4 cellular contexts compared by ENCODE assay signal in the genomic region with DNA sequence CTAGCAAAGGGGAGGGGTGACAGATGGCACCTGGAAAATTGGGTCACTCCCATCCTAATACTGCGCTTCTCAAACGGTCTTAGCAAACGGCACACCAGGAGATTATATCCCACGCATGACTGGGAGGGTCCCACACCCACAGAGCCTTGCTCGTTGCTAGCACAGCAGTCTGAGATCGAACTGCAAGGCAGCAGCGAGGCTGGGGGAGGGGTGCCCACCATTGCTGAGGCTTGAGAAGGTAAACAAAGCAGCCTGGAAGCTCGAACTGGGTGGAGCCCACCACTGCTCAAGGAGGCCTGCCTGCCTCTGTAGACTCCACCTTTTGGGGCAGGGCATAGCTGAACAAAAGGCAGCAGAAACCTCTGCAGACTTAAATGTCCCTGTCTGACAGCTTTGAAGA.
A peak's percentile ranks its signal among the peaks of the same experiment; 100 is the strongest.
DNase-seq lines count a peak whose midpoint lies in the region; ATAC-seq and TF ChIP-seq lines count a peak whose summit lies in the region.
"Not testable (repeated sequence)": the region's sequence is repeated elsewhere in the genome, so short reads cannot be mapped to it uniquely, and the experiment has no call there.

No MANE protein-coding gene starts in this region.

- not testable (repeated sequence) for H3K4me1 ChIP-seq in CD8-positive, alpha-beta T cell (ENCODE audit: insufficient read depth, low read length)

- peak in 1 of 7 experiments; percentile 24 for DNase-seq in CD8-positive, alpha-beta T cell
- DNase-seq in NCI-H82 (lab: John Stamatoyannopoulos, UW) (peak; percentile 18), head of caudate nucleus (peak in 35 of 42 donors; percentile 10 to 84 (median 55)), putamen (ENCODE audit: low spot score) (peak; percentile 45)

- POLR2A ChIA-PET in CD8-positive, alpha-beta T cell (lab: Charles Lee), result not testable (repeated sequence)

- not testable (repeated sequence) for H3K4me1 Mint-ChIP-seq in CD8-positive, alpha-beta T cell (ENCODE audit: low read depth)

- peak overlapping the region; percentile 11 for H3K4me3 Mint-ChIP-seq in CD8-positive, alpha-beta T cell

- not testable (repeated sequence) for H3K9me3 Mint-ChIP-seq in CD8-positive, alpha-beta T cell

- not testable (repeated sequence) for H3K27me3 Mint-ChIP-seq in CD8-positive, alpha-beta T cell (ENCODE audit: low read depth)

- H3K27me3 ChIP-seq in CD8-positive, alpha-beta T cell (ENCODE audit: insufficient read depth, low read length), result not testable (repeated sequence)

- H3K36me3 ChIP-seq in CD8-positive, alpha-beta T cell (ENCODE audit: insufficient read depth, low read length), result not testable (repeated sequence)

- not testable (repeated sequence) for H3K27ac ChIP-seq in CD8-positive, alpha-beta T cell (ENCODE audit: low read depth, low read length)

- not testable (repeated sequence) for H3K36me3 Mint-ChIP-seq in CD8-positive, alpha-beta T cell

- intact Hi-C loops in CD8-positive, alpha-beta T cell (cut with DNase I, micrococcal nuclease); head of caudate nucleus (cut with DNase I): not testable (repeated sequence)

- not testable (repeated sequence) for H3K9me3 ChIP-seq in CD8-positive, alpha-beta T cell (ENCODE audit: low read length)

- not testable (repeated sequence) for TF ChIP-seq CTCF in CD8-positive, alpha-beta T cell (IDR thresholded peaks at IDR 0.05)

- H3K27ac Mint-ChIP-seq in CD8-positive, alpha-beta T cell, result not testable (repeated sequence)

- ATAC-seq in CD8-positive, alpha-beta T cell, result not testable (repeated sequence)

- not testable (repeated sequence) for H3K4me3 ChIP-seq in CD8-positive, alpha-beta T cell (ENCODE audit: low read depth, low read length)

- CTCF ChIA-PET in CD8-positive, alpha-beta T cell (lab: Charles Lee), result not testable (repeated sequence)
